9 cellular contexts compared by ENCODE assay signal in genomic region chr12:110431957-110432587, GRCh38. TPM values are rescaled to one million over a fixed set of nuclear protein-coding genes. Genes with fewer than 3 reads are reported as not detected.
DNase-seq lines count a peak whose midpoint lies in the region; ATAC-seq and TF ChIP-seq lines count a peak whose summit lies in the region.
"Had no signal": no experiment of that assay in that cellular context is flagged by ENCODE, and none has a peak within 500 bp of the region (broad histone marks: within the 10 kb centered on the region; RNA-seq: fewer than 3 reads in every experiment).

No MANE protein-coding gene starts in this region.

- H3K27me3 Mint-ChIP-seq in activated T-cell treated with anti-CD3 and anti-CD28 coated beads, Interleukin-2, amount 50 U/mL, for 72 hours (ENCODE audit: low read depth): no peaks in the 10 kb centered on the region

- WGBS in right lobe of liver (ENCODE audit: insufficient coverage, low coverage, low lambda C conversion rate, missing lambda C conversion rate): 81% methylated on average over 10 of the region's 12 CpGs

- H3K4me3 ChIP-seq in right lobe of liver: peak overlapping the region; percentile 50 to 55 (median 55)

- H3K4me3 Mint-ChIP-seq in activated T-cell treated with anti-CD3 and anti-CD28 coated beads, Interleukin-2, amount 50 U/mL, for 72 hours: peak overlapping the region; percentile 34 to 62

- H3K27ac Mint-ChIP-seq in activated T-cell treated with anti-CD3 and anti-CD28 coated beads, Interleukin-2, amount 50 U/mL, for 72 hours: no peak overlapping the region

- intact Hi-C loops in right lobe of liver (cut with DNase I): no loop called here

- TF ChIP-seq CTCF in 22Rv1 (IDR thresholded peaks at IDR 0.05) (no peak), right lobe of liver (IDR thresholded peaks at IDR 0.05) (no peak)

- ATAC-seq in GM21367 (IDR thresholded peaks at IDR 0.05; ENCODE audit: unreplicated experiment) (peak; percentile 17), right lobe of liver (no peak), HG03175 (IDR thresholded peaks at IDR 0.05; ENCODE audit: unreplicated experiment) (no peak), esophagus mucosa (no peak)
- peak; percentile 68 to 69 for ATAC-seq in activated T-cell treated with anti-CD3 and anti-CD28 coated beads, Interleukin-2, amount 50 U/mL, for 72 hours (replicated peaks in 1 of 2)

- H3K27me3 ChIP-seq in right lobe of liver: no peaks in the 10 kb centered on the region
- H3K27me3 ChIP-seq: adrenal gland had no signal

- H3K9me3 ChIP-seq in right lobe of liver: no peaks in the 10 kb centered on the region
- H3K9me3 ChIP-seq: adrenal gland had no signal

- H3K36me3 ChIP-seq in right lobe of liver: peaks cover 0 to 27% (median 20%) of the 10 kb centered on the region in 4 donors

- no peaks in the 10 kb centered on the region for H3K9me3 Mint-ChIP-seq in activated T-cell treated with anti-CD3 and anti-CD28 coated beads, Interleukin-2, amount 50 U/mL, for 72 hours

- peaks cover 5% of the 10 kb centered on the region for H3K4me1 Mint-ChIP-seq in activated T-cell treated with anti-CD3 and anti-CD28 coated beads, Interleukin-2, amount 50 U/mL, for 72 hours (ENCODE audit: low read depth)

- peak; percentile 53 to 60 for DNase-seq in activated T-cell treated with anti-CD3 and anti-CD28 coated beads, Interleukin-2, amount 50 U/mL, for 72 hours
- DNase-seq in right lobe of liver (no peak), NCI-H446 (lab: John Stamatoyannopoulos, UW) (no peak), NCI-H2227 treated with DMSO at 0.1 percent for 48 hours (lab: John Stamatoyannopoulos, UW) (no peak)

- H3K36me3 Mint-ChIP-seq in activated T-cell treated with anti-CD3 and anti-CD28 coated beads, Interleukin-2, amount 50 U/mL, for 72 hours (ENCODE audit: insufficient read depth in 2 of 2): peaks cover 0 to 13% of the 10 kb centered on the region in 2 donors

- no peaks in the 10 kb centered on the region for H3K4me1 ChIP-seq in right lobe of liver

- H3K27ac ChIP-seq in 22Rv1 (peak overlapping the region; percentile 51), right lobe of liver (peak overlapping the region in 2 of 3 donors; percentile 22 to 47)

- TF ChIP-seq POLR2A in right lobe of liver (IDR thresholded peaks at IDR 0.05): no peak

RNA-seq across cellular contexts. Expression of gene ARPC3, which starts 18.1 kb away (rescaled TPM):
- 100 to 1,000 TPM; 166 to 210 TPM for total RNA-seq in activated T-cell treated with anti-CD3 and anti-CD28 coated beads, Interleukin-2, amount 50 U/mL, for 72 hours
- 100 to 1,000 TPM in 3 of 6 experiments, 10 to 100 TPM in 3; 65.4 to 291 (median 101) TPM for total RNA-seq in right lobe of liver
- total RNA-seq in esophagus mucosa: 289 TPM

RNA-seq across cellular contexts. Expression of gene ANAPC7, which starts 28.6 kb away (rescaled TPM):
- total RNA-seq in activated T-cell treated with anti-CD3 and anti-CD28 coated beads, Interleukin-2, amount 50 U/mL, for 72 hours: 10 to 100 TPM; 49.1 to 61.1 TPM
- total RNA-seq in right lobe of liver: 10 to 100 TPM; 14.6 to 22.8 (median 18.0) TPM
- total RNA-seq in esophagus mucosa: 57.9 TPM

RNA-seq across cellular contexts. Expression of gene GPN3, which starts 36.0 kb away (rescaled TPM):
- 10 to 100 TPM; 42.3 to 43.4 TPM for total RNA-seq in activated T-cell treated with anti-CD3 and anti-CD28 coated beads, Interleukin-2, amount 50 U/mL, for 72 hours
- total RNA-seq in right lobe of liver (10 to 100 TPM in 5 of 6 experiments, 1 to 10 TPM in 1; 8.0 to 20.7 (median 13.9) TPM), esophagus mucosa (12.0 TPM)

RNA-seq across cellular contexts. Expression of gene FAM216A, which starts 36.6 kb away (rescaled TPM):
- 10 to 100 TPM; 17.5 to 23.4 TPM for total RNA-seq in activated T-cell treated with anti-CD3 and anti-CD28 coated beads, Interleukin-2, amount 50 U/mL, for 72 hours
- total RNA-seq in right lobe of liver (1 to 10 TPM; 1.1 to 9.9 (median 3.1) TPM), esophagus mucosa (2.2 TPM)

Comparison
In these comparisons a context has a peak if more than half of its experiments do, and no peak if none do; other contexts are left out.
1. ATAC-seq: peak in GM21367 (single experiment) and activated T-cell treated with anti-CD3 and anti-CD28 coated beads, Interleukin-2, amount 50 U/mL, for 72 hours (2 of 2); none in right lobe of liver (0 of 4), HG03175 (single experiment) and esophagus mucosa (single experiment).
2. DNase-seq: peak in activated T-cell treated with anti-CD3 and anti-CD28 coated beads, Interleukin-2, amount 50 U/mL, for 72 hours (2 of 2); none in right lobe of liver (0 of 3), NCI-H446 (0 of 2) and NCI-H2227 treated with DMSO at 0.1 percent for 48 hours (single experiment).